In the genomic region with DNA sequence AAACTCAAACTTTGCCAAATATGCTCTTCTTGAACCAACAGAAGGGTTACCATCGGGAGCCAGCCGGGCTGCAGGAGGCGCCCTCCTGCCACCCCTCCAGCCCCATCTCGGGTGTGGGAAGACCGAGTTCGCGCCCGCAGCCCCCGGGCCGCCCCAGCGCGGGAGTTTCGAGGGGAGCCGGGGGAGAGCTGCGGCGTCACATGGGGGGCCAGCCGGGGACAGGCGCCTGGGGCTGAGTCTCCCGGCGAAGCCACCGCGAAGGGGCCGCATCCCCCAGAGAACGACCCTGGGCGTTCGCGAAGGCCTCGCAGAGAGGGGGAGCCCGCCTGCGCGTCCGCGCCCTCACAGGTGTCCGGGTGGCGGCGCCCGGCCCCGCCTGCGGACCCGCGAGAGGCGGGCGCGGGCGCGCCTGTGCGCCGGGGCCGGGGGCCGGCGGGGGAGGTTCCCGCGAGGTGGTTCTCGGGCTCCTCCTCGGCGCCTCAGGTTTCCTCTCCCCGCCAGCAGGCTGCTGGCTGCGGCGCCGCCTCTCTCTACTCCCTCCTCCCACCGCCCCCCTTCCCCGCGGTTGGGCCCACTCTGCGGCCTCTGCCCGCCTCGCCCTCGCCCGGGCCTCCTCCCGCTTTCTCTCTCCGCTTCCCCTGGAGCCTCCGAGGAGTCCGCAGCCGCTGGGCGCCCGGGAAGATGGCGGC, we compare ENCODE assay signal across 8 cellular contexts. TPM values are rescaled to one million over a fixed set of nuclear protein-coding genes. Genes with fewer than 3 reads are reported as not detected.
A peak's percentile ranks its signal among the peaks of the same experiment; 100 is the strongest.
DNase-seq lines count a peak whose midpoint lies in the region; ATAC-seq and TF ChIP-seq lines count a peak whose summit lies in the region.

A gene with protein sequence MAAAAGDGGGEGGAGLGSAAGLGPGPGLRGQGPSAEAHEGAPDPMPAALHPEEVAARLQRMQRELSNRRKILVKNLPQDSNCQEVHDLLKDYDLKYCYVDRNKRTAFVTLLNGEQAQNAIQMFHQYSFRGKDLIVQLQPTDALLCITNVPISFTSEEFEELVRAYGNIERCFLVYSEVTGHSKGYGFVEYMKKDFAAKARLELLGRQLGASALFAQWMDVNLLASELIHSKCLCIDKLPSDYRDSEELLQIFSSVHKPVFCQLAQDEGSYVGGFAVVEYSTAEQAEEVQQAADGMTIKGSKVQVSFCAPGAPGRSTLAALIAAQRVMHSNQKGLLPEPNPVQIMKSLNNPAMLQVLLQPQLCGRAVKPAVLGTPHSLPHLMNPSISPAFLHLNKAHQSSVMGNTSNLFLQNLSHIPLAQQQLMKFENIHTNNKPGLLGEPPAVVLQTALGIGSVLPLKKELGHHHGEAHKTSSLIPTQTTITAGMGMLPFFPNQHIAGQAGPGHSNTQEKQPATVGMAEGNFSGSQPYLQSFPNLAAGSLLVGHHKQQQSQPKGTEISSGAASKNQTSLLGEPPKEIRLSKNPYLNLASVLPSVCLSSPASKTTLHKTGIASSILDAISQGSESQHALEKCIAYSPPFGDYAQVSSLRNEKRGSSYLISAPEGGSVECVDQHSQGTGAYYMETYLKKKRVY (plus strand): TSS at position 584 of the 689 bp plus-strand sequence. CDS start 98 bp downstream, at position 682.

- H3K27ac ChIP-seq in dorsolateral prefrontal cortex (peak within 1 kb of the TSS in 54 of 59 donors; percentile 30 to 91 (median 76)), right lobe of liver (peak within 1 kb of the TSS in 2 of 3 donors; percentile 33 to 38)

- intact Hi-C loops in dorsolateral prefrontal cortex (cut with DNase I) = loop anchor here in 1 of 2 donors (10.0 kb wide), 2 partner anchors 70 to 320 kb away; no protein-coding TSS in a partner anchor
- intact Hi-C loops in right lobe of liver (cut with DNase I) = no loop called here

- H3K4me3 ChIP-seq in dorsolateral prefrontal cortex = peak within 1 kb of the TSS; percentile 56 to 87 (median 76)
- peak within 1 kb of the TSS; percentile 48 to 60 (median 53) for H3K4me3 ChIP-seq in right lobe of liver

- no peaks in the 10 kb centered on the region for H3K4me1 ChIP-seq in right lobe of liver

- DNase-seq in EL (peak; percentile 76), NCI-H345 (lab: John Stamatoyannopoulos, UW) (peak; percentile 61), dorsolateral prefrontal cortex (peak in 7 of 10 donors; percentile 34 to 67 (median 57)), right lobe of liver (peak; percentile 55 to 70 (median 58))
- DNase-seq in activated CD4-positive, alpha-beta T cell treated with anti-CD3 and anti-CD28 coated beads, Interleukin-2, amount 50 U/mL, for 4 hours = peak; percentile 39 to 45
- DNase-seq in stimulated activated CD4-positive, alpha-beta T cell treated with anti-CD3 and anti-CD28 coated beads, Interleukin-4, amount 100 ng/mL, for 48 hours (ENCODE audit: low read depth in 2 of 2) = peak; percentile 40 to 44

- H3K27me3 ChIP-seq in dorsolateral prefrontal cortex = no peaks in the 10 kb centered on the region
- H3K27me3 ChIP-seq in right lobe of liver = no peaks in the 10 kb centered on the region

- TF ChIP-seq CTCF in dorsolateral prefrontal cortex (IDR thresholded peaks at IDR 0.05 in 54 of 56, conservative IDR thresholded peaks at IDR 0.05 in 2 of 56; ENCODE audit: low read depth in 1 of 56, partially characterized antibody in 56 of 56) = peak in 47 of 56 donors; percentile 7 to 56 (median 33)
- TF ChIP-seq CTCF in right lobe of liver (IDR thresholded peaks at IDR 0.05) = peak; percentile 25 to 44 (median 40)

- ATAC-seq in HG02642 (IDR thresholded peaks at IDR 0.05; ENCODE audit: poor library complexity, unreplicated experiment) = peak; percentile 75
- peak; percentile 71 to 86 (median 78) for ATAC-seq in right lobe of liver
- no peak for ATAC-seq in GM21786 (IDR thresholded peaks at IDR 0.05; ENCODE audit: unreplicated experiment)

- no peak for TF ChIP-seq POLR2A in right lobe of liver (IDR thresholded peaks at IDR 0.05)

- WGBS in right lobe of liver (ENCODE audit: insufficient coverage, low coverage, low lambda C conversion rate, missing lambda C conversion rate) = 0% methylated on average over 15 of the region's 76 CpGs

- no peaks in the 10 kb centered on the region for H3K36me3 ChIP-seq in right lobe of liver

- no peaks in the 10 kb centered on the region for H3K9me3 ChIP-seq in right lobe of liver

RNA-seq across cellular contexts. Expression of the gene that starts here (rescaled TPM):
- 10 to 100 TPM in 111 of 120 experiments, 1 to 10 TPM in 9; 6.1 to 24.9 (median 12.8) TPM for total RNA-seq in dorsolateral prefrontal cortex
- under 1 TPM; 0.51 to 0.91 (median 0.77) TPM for total RNA-seq in right lobe of liver

Comparison
In these comparisons a context has a peak if more than half of its experiments do, and no peak if none do; other contexts are left out.
1. Peak in DNase-seq, ATAC-seq, H3K4me3 ChIP-seq and H3K27ac ChIP-seq in right lobe of liver; RNA of the gene not detected or under 1 TPM.